ENCODE assay signal across 30 cellular contexts in genomic region chr4:154441982-154442381, GRCh38. TPM values are rescaled to one million over a fixed set of nuclear protein-coding genes. Genes with fewer than 3 reads are reported as not detected.
"Had no signal": no experiment of that assay in that cellular context is flagged by ENCODE, and none has a peak within 500 bp of the region (broad histone marks: within the 10 kb centered on the region; RNA-seq: fewer than 3 reads in every experiment).

No MANE protein-coding gene starts in this region.

- H3K9me3 ChIP-seq: colonic mucosa, esophagus muscularis mucosa, esophagus squamous epithelium, gastrocnemius medialis, gastroesophageal sphincter, heart left ventricle, heart right ventricle had no signal

- ATAC-seq: effector memory CD8-positive, alpha-beta T cell; esophagus mucosa; foreskin keratinocyte; gastrocnemius medialis; gastroesophageal sphincter; heart left ventricle; heart right ventricle had no signal

- H3K27ac ChIP-seq: colonic mucosa, coronary artery, dorsolateral prefrontal cortex, epithelial cell of prostate, esophagus muscularis mucosa, esophagus squamous epithelium, foreskin keratinocyte, gastrocnemius medialis, gastroesophageal sphincter, heart left ventricle, heart right ventricle had no signal

- H3K4me1 ChIP-seq: colonic mucosa, esophagus muscularis mucosa, esophagus squamous epithelium, foreskin keratinocyte, gastrocnemius medialis, gastroesophageal sphincter, heart left ventricle, heart right ventricle had no signal

- H3K36me3 ChIP-seq: colonic mucosa, esophagus muscularis mucosa, esophagus squamous epithelium, gastrocnemius medialis, gastroesophageal sphincter, heart left ventricle, heart right ventricle had no signal

- DNase-seq: colonic mucosa; cortex of kidney; dermis blood vessel endothelial cell; dorsolateral prefrontal cortex; effector CD4-positive, alpha-beta T cell; effector CD8-positive, alpha-beta T cell; effector memory CD4-positive, alpha-beta T cell; effector memory CD8-positive, alpha-beta T cell; endodermal cell; erythroblast; esophagus squamous epithelium; foreskin fibroblast; foreskin keratinocyte; foreskin melanocyte; gastrocnemius medialis; glutamatergic neuron; head of caudate nucleus; heart left ventricle; heart right ventricle had no signal

- H3K27me3 ChIP-seq: colonic mucosa, dorsolateral prefrontal cortex, esophagus muscularis mucosa, esophagus squamous epithelium, gastrocnemius medialis, gastroesophageal sphincter had no signal

- FAIRE-seq: colon, endometrium, endothelial cell of umbilical vein, frontal cortex had no signal

- H3K4me3 ChIP-seq: colonic mucosa, coronary artery, dorsolateral prefrontal cortex, esophagus muscularis mucosa, esophagus squamous epithelium, gastrocnemius medialis, gastroesophageal sphincter, heart left ventricle, heart right ventricle had no signal

RNA-seq across cellular contexts. Expression of gene DCHS2, which starts 49.6 kb away (rescaled TPM):
- total RNA-seq: endothelial cell of umbilical vein, fibroblast of lung, foreskin keratinocyte, glomerular endothelial cell had no signal
- polyA plus RNA-seq: endothelial cell of umbilical vein, fibroblast of lung, foreskin keratinocyte had no signal
